Comparison of ENCODE assay signal across 2 cellular contexts in genomic region chr19:47459477-47459876, GRCh38.
TF ChIP-seq lines count a peak whose summit lies in the region.

No MANE protein-coding gene starts in this region.

TF ChIP-seq in HepG2, 621 proteins besides CTCF, POLR2A, EP300 and RAD21:
- no peak for TF ChIP-seq SIN3B (IDR thresholded peaks at IDR 0.05; ENCODE audit: low read length)
- no peak for TF ChIP-seq ZNF749 (CRISPR knock-in tag; IDR thresholded peaks at IDR 0.05; ENCODE audit: borderline replicate concordance)
- peak; percentile 85 for TF ChIP-seq MNT (IDR thresholded peaks at IDR 0.05)
- TF ChIP-seq NR3C1 (CRISPR knock-in tag; IDR thresholded peaks at IDR 0.05): no peak

TF ChIP-seq in K562, 482 proteins besides CTCF, POLR2A, EP300 and RAD21:
- TF ChIP-seq IRF1 (CRISPR knock-in tag; IDR thresholded peaks at IDR 0.05; ENCODE audit: borderline replicate concordance) (no peak), CREB3 (tag; conservative IDR thresholded peaks at IDR 0.05; ENCODE audit: low read depth) (no peak), KDM1A (IDR thresholded peaks at IDR 0.05) (peak in 1 of 2 experiments; percentile 88; a peak in 2 of 4 replicates), ZNF639 (CRISPR knock-in tag; conservative IDR thresholded peaks at IDR 0.05 in 1 of 2, IDR thresholded peaks at IDR 0.05 in 1 of 2) (no peak), NRF1 (conservative IDR thresholded peaks at IDR 0.05 in 1 of 2, IDR thresholded peaks at IDR 0.05 in 1 of 2) (peak; percentile 15 to 43; a peak in 1 of 4 replicates), RBM25 (IDR thresholded peaks at IDR 0.05; ENCODE audit: low read depth, low read length, severe bottlenecking) (no peak), MAX (CRISPR knock-in tag; IDR thresholded peaks at IDR 0.05) (peak; percentile 17; the same call in 1 of the 2 replicates), CBFB (CRISPR knock-in tag; IDR thresholded peaks at IDR 0.05) (0 out of 2 replicates have a peak, but pooled peaks have one; percentile 19), E2F1 (CRISPR knock-in tag; IDR thresholded peaks at IDR 0.05) (no peak), BHLHE40 (IDR thresholded peaks at IDR 0.05; ENCODE audit: low read length) (0 out of 2 replicates have a peak, but pooled peaks have one; percentile 20), IRF9 (tag; IDR thresholded peaks at IDR 0.05) (no peak), ARID2 (IDR thresholded peaks at IDR 0.05) (no peak), ARID4B (CRISPR knock-in tag; IDR thresholded peaks at IDR 0.05) (no peak), RCOR1 (IDR thresholded peaks at IDR 0.05; ENCODE audit: borderline replicate concordance in 1 of 2, low read depth in 2 of 2, low read length in 2 of 2) (no peak), HES1 (IDR thresholded peaks at IDR 0.05; ENCODE audit: low read depth) (no peak)
